In the genomic region with DNA sequence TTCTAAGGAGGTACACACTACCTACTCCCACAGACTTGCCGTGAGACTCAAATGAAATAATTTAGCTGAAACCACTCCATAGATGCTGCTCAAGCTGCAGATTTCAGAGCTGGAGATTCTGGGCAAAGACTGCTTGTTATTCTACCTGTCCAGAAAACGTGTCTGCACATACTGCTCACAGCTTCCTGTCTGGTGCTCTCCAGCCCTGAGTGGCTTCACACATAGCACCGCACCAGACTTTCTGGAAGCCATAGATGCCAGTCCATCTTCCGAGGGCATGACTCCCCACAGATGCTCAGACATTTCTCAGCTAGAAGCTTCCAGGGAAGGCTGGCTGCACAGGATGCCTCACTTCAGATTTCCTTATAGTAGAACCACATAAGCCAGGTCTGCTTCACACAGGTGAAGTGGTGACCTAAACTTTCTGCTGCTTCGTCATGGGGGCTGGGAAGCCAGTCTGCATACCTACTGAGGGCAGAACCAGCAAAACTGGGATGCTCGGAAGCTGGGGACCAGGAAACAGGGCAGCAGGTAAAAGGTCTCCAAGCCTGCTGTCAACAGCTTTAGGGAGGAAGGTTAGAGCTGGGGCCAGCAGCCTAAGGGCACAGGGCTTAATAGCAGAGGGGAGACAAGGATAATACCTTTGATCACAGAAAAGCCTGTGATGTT, we compare ENCODE assay signal across 16 cellular contexts. TPM values are rescaled to one million over a fixed set of nuclear protein-coding genes. Genes with fewer than 3 reads are reported as not detected.
DNase-seq lines count a peak whose midpoint lies in the region; ATAC-seq and TF ChIP-seq lines count a peak whose summit lies in the region.
"Had no signal": no experiment of that assay in that cellular context is flagged by ENCODE, and none has a peak within 500 bp of the region (broad histone marks: within the 10 kb centered on the region; RNA-seq: fewer than 3 reads in every experiment).

No MANE protein-coding gene starts in this region.

- peak overlapping the region; percentile 70 for H3K27ac Mint-ChIP-seq in activated CD4-positive, alpha-beta T cell treated with anti-CD3 and anti-CD28 coated beads, Interleukin-2, amount 10 ng/mL, durations not matched to agents 24 days and 14 days
- H3K27ac Mint-ChIP-seq in activated CD4-positive, alpha-beta T cell treated with anti-CD3 and anti-CD28 coated beads, Interleukin-2, amount 10 ng/mL, durations not matched to agents 7 days and 5 days: no peak overlapping the region
- H3K27ac Mint-ChIP-seq in central memory CD8-positive, alpha-beta T cell (ENCODE audit: low read depth): peak overlapping the region; percentile 78
- peak overlapping the region; percentile 5 for H3K27ac Mint-ChIP-seq in stimulated activated naive B cell treated with anti-CD40 and anti-IgM and Interleukin-4, amounts not matched to agents 10 μg/mL and 1 μg/mL and 100 μg/mL, for 72 hours

- no peaks in the 10 kb centered on the region for H3K9me3 Mint-ChIP-seq in activated CD4-positive, alpha-beta T cell treated with anti-CD3 and anti-CD28 coated beads, Interleukin-2, amount 10 ng/mL, durations not matched to agents 24 days and 14 days
- H3K9me3 Mint-ChIP-seq in activated CD4-positive, alpha-beta T cell treated with anti-CD3 and anti-CD28 coated beads, Interleukin-2, amount 10 ng/mL, durations not matched to agents 7 days and 5 days: no peaks in the 10 kb centered on the region
- no peaks in the 10 kb centered on the region for H3K9me3 Mint-ChIP-seq in central memory CD8-positive, alpha-beta T cell
- no peaks in the 10 kb centered on the region for H3K9me3 Mint-ChIP-seq in stimulated activated naive B cell treated with anti-CD40 and anti-IgM and Interleukin-4, amounts not matched to agents 10 μg/mL and 1 μg/mL and 100 μg/mL, for 72 hours

- H2AFZ ChIP-seq in SU-DHL-6 (ENCODE audit: low read depth, low read length, severe bottlenecking): no peak overlapping the region

- DNase-seq in activated CD4-positive, alpha-beta T cell treated with anti-CD3 and anti-CD28 coated beads, Interleukin-2, amount 10 ng/mL, durations not matched to agents 24 days and 14 days: no peak
- DNase-seq in activated CD4-positive, alpha-beta T cell treated with anti-CD3 and anti-CD28 coated beads, Interleukin-2, amount 10 ng/mL, durations not matched to agents 7 days and 5 days: no peak
- DNase-seq in central memory CD8-positive, alpha-beta T cell (ENCODE audit: low spot score in 2 of 2): peak in 1 of 2 donors; percentile 16
- no peak for DNase-seq in stimulated activated naive B cell treated with anti-CD40 and anti-IgM and Interleukin-4, amounts not matched to agents 10 μg/mL and 1 μg/mL and 100 μg/mL, for 72 hours
- no peak for DNase-seq in psoas muscle
- no peak for DNase-seq in EL
- no peak for DNase-seq in left colon
- DNase-seq: activated CD4-positive, alpha-beta T cell treated with anti-CD3 and anti-CD28 coated beads, Interleukin-2, amount 50 U/mL, for 1 hour; activated naive CD4-positive, alpha-beta T cell; effector CD8-positive, alpha-beta T cell; left ventricle myocardium inferior; NCI-H1105; NCI-H226; posterior cingulate gyrus; small intestine had no signal

- WGBS in psoas muscle, 3 donors: 84 to 89% (median 85%) methylated on average over 6 of the region's 6 CpGs

- no peak overlapping the region for H3K27ac ChIP-seq in SU-DHL-6 (ENCODE audit: low read depth, low read length)
- no peak overlapping the region for H3K27ac ChIP-seq in psoas muscle
- H3K27ac ChIP-seq: left ventricle myocardium inferior had no signal

- peaks cover 36% of the 10 kb centered on the region for H3K36me3 Mint-ChIP-seq in activated CD4-positive, alpha-beta T cell treated with anti-CD3 and anti-CD28 coated beads, Interleukin-2, amount 10 ng/mL, durations not matched to agents 24 days and 14 days (ENCODE audit: low read depth)
- peaks cover 12% of the 10 kb centered on the region for H3K36me3 Mint-ChIP-seq in activated CD4-positive, alpha-beta T cell treated with anti-CD3 and anti-CD28 coated beads, Interleukin-2, amount 10 ng/mL, durations not matched to agents 7 days and 5 days (ENCODE audit: low read depth)
- H3K36me3 Mint-ChIP-seq in central memory CD8-positive, alpha-beta T cell (ENCODE audit: insufficient read depth): peaks cover 3% of the 10 kb centered on the region
- H3K36me3 Mint-ChIP-seq in stimulated activated naive B cell treated with anti-CD40 and anti-IgM and Interleukin-4, amounts not matched to agents 10 μg/mL and 1 μg/mL and 100 μg/mL, for 72 hours: peaks cover 25 to 39% of the 10 kb centered on the region in 2 donors

- H3K36me3 ChIP-seq in SU-DHL-6 (ENCODE audit: low read length): no peaks in the 10 kb centered on the region
- H3K36me3 ChIP-seq in psoas muscle (ENCODE audit: insufficient read depth in 1 of 2, low read depth in 1 of 2): peaks cover 0 to 10% of the 10 kb centered on the region in 2 donors

- peak; percentile 89 for ATAC-seq in central memory CD8-positive, alpha-beta T cell (replicated peaks; ENCODE audit: extremely low read depth, poor library complexity, severe bottlenecking)
- ATAC-seq in stimulated activated naive B cell treated with anti-CD40 and anti-IgM and Interleukin-4, amounts not matched to agents 10 μg/mL and 1 μg/mL and 100 μg/mL, for 72 hours (replicated peaks): no peak
- ATAC-seq in psoas muscle: no peak
- ATAC-seq in left colon: no peak

- peaks cover 48% of the 10 kb centered on the region for H4K20me1 ChIP-seq in SU-DHL-6 (ENCODE audit: low read depth, low read length)

- peaks cover 94% of the 10 kb centered on the region for H3K79me2 ChIP-seq in SU-DHL-6 (ENCODE audit: insufficient read depth, low read length)

- peaks cover 29% of the 10 kb centered on the region for H3K4me1 ChIP-seq in psoas muscle

- H3K9me3 ChIP-seq in SU-DHL-6 (ENCODE audit: insufficient read depth, low read length): no peaks in the 10 kb centered on the region
- H3K9me3 ChIP-seq in psoas muscle: no peaks in the 10 kb centered on the region
- H3K9me3 ChIP-seq: left ventricle myocardium inferior had no signal

- H3K4me2 ChIP-seq in SU-DHL-6 (ENCODE audit: low read depth, low read length, poor library complexity, severe bottlenecking): peak overlapping the region; percentile 56

- no peaks in the 10 kb centered on the region for H3K27me3 ChIP-seq in SU-DHL-6 (ENCODE audit: low read length)
- H3K27me3 ChIP-seq in psoas muscle (ENCODE audit: insufficient read depth in 3 of 3, low read length in 2 of 3): no peaks in the 10 kb centered on the region

- H3K27me3 Mint-ChIP-seq in activated CD4-positive, alpha-beta T cell treated with anti-CD3 and anti-CD28 coated beads, Interleukin-2, amount 10 ng/mL, durations not matched to agents 24 days and 14 days: no peaks in the 10 kb centered on the region
- no peaks in the 10 kb centered on the region for H3K27me3 Mint-ChIP-seq in activated CD4-positive, alpha-beta T cell treated with anti-CD3 and anti-CD28 coated beads, Interleukin-2, amount 10 ng/mL, durations not matched to agents 7 days and 5 days
- H3K27me3 Mint-ChIP-seq in central memory CD8-positive, alpha-beta T cell: no peaks in the 10 kb centered on the region
- no peaks in the 10 kb centered on the region for H3K27me3 Mint-ChIP-seq in stimulated activated naive B cell treated with anti-CD40 and anti-IgM and Interleukin-4, amounts not matched to agents 10 μg/mL and 1 μg/mL and 100 μg/mL, for 72 hours

- TF ChIP-seq CTCF in SU-DHL-6 (IDR thresholded peaks at IDR 0.05; ENCODE audit: insufficient read depth, low read length, poor library complexity, severe bottlenecking) (no peak), psoas muscle (IDR thresholded peaks at IDR 0.05) (no peak)

- intact Hi-C loops in activated CD4-positive, alpha-beta T cell treated with anti-CD3 and anti-CD28 coated beads, Interleukin-2, amount 10 ng/mL, durations not matched to agents 24 days and 14 days (cut with micrococcal nuclease): loop anchor here (1.0 kb wide), 2 partner anchors 9 to 17 kb away; no protein-coding TSS in a partner anchor
- intact Hi-C loops in psoas muscle (cut with DNase I) (no loop called here), left colon (cut with DNase I, micrococcal nuclease) (no loop called here)

- CTCF ChIA-PET in activated CD4-positive, alpha-beta T cell treated with anti-CD3 and anti-CD28 coated beads, Interleukin-2, amount 10 ng/mL, durations not matched to agents 7 days and 5 days (lab: Charles Lee): interaction anchor here (0.7 to 3.5 kb wide), 5 partner anchors 10 to 48 kb away, joined by 3 to 16 read pairs (median 3); partner anchors contain the start of gene CCDC6

- H3K4me3 ChIP-seq in SU-DHL-6 (ENCODE audit: insufficient read depth, low read length, poor library complexity, severe bottlenecking): no peak overlapping the region
- H3K4me3 ChIP-seq in psoas muscle: no peak overlapping the region
- H3K4me3 ChIP-seq: left ventricle myocardium inferior had no signal

- H3K4me3 Mint-ChIP-seq in activated CD4-positive, alpha-beta T cell treated with anti-CD3 and anti-CD28 coated beads, Interleukin-2, amount 10 ng/mL, durations not matched to agents 24 days and 14 days: peak overlapping the region; percentile 51
- H3K4me3 Mint-ChIP-seq in activated CD4-positive, alpha-beta T cell treated with anti-CD3 and anti-CD28 coated beads, Interleukin-2, amount 10 ng/mL, durations not matched to agents 7 days and 5 days: no peak overlapping the region
- no peak overlapping the region for H3K4me3 Mint-ChIP-seq in central memory CD8-positive, alpha-beta T cell
- H3K4me3 Mint-ChIP-seq in stimulated activated naive B cell treated with anti-CD40 and anti-IgM and Interleukin-4, amounts not matched to agents 10 μg/mL and 1 μg/mL and 100 μg/mL, for 72 hours: no peak overlapping the region

- peaks cover 80% of the 10 kb centered on the region for H3K4me1 Mint-ChIP-seq in activated CD4-positive, alpha-beta T cell treated with anti-CD3 and anti-CD28 coated beads, Interleukin-2, amount 10 ng/mL, durations not matched to agents 24 days and 14 days
- H3K4me1 Mint-ChIP-seq in activated CD4-positive, alpha-beta T cell treated with anti-CD3 and anti-CD28 coated beads, Interleukin-2, amount 10 ng/mL, durations not matched to agents 7 days and 5 days: peaks cover 58% of the 10 kb centered on the region
- H3K4me1 Mint-ChIP-seq in central memory CD8-positive, alpha-beta T cell: peaks cover 85% of the 10 kb centered on the region
- peaks cover 67 to 96% of the 10 kb centered on the region in 2 donors for H3K4me1 Mint-ChIP-seq in stimulated activated naive B cell treated with anti-CD40 and anti-IgM and Interleukin-4, amounts not matched to agents 10 μg/mL and 1 μg/mL and 100 μg/mL, for 72 hours

- peaks cover 19% of the 10 kb centered on the region for H3F3A ChIP-seq in SU-DHL-6 (ENCODE audit: insufficient read depth)

- no peak overlapping the region for H3K9ac ChIP-seq in SU-DHL-6 (ENCODE audit: low read length)

- H3K9me2 ChIP-seq in SU-DHL-6 (replicated peaks; ENCODE audit: insufficient read depth, low read length): no peaks in the 10 kb centered on the region

- POLR2A ChIA-PET in activated CD4-positive, alpha-beta T cell treated with anti-CD3 and anti-CD28 coated beads, Interleukin-2, amount 10 ng/mL, durations not matched to agents 7 days and 5 days (lab: Charles Lee): no interaction called here

RNA-seq across cellular contexts. Expression of gene CCDC6, which starts 18.2 kb away (rescaled TPM):
- total RNA-seq in activated CD4-positive, alpha-beta T cell treated with anti-CD3 and anti-CD28 coated beads, Interleukin-2, amount 10 ng/mL, durations not matched to agents 24 days and 14 days: 83.2 and 85.1 TPM in 2 replicates
- total RNA-seq in activated CD4-positive, alpha-beta T cell treated with anti-CD3 and anti-CD28 coated beads, Interleukin-2, amount 10 ng/mL, durations not matched to agents 7 days and 5 days: 10 to 100 TPM; 18.9 to 21.8 TPM
- total RNA-seq in psoas muscle (10 to 100 TPM; 14.5 to 40.1 (median 23.0) TPM), left colon (10 to 100 TPM; 54.9 to 60.7 TPM)
- 10 to 100 TPM in 2 of 3 donors, 1 to 10 TPM in 1; 9.2 to 31.6 (median 11.3) TPM for polyA plus RNA-seq in psoas muscle
